ENCODE assay signal across 14 cellular contexts in genomic region chr15:29844290-29844903, GRCh38. TPM values are rescaled to one million over a fixed set of nuclear protein-coding genes. Genes with fewer than 3 reads are reported as not detected.
A peak's percentile ranks its signal among the peaks of the same experiment; 100 is the strongest.
DNase-seq lines count a peak whose midpoint lies in the region; ATAC-seq and TF ChIP-seq lines count a peak whose summit lies in the region.
"Had no signal": no experiment of that assay in that cellular context is flagged by ENCODE, and none has a peak within 500 bp of the region (broad histone marks: within the 10 kb centered on the region; RNA-seq: fewer than 3 reads in every experiment).

No MANE protein-coding gene starts in this region.

- H3K27ac ChIP-seq in PC-9 (peak overlapping the region; percentile 69), osteoblast (ENCODE audit: low read depth, low read length) (peak overlapping the region; percentile 30), gastroesophageal sphincter (no peak overlapping the region)

- H3K27me3 Mint-ChIP-seq in activated T-cell treated with anti-CD3 and anti-CD28 coated beads, Interleukin-2, amount 50 U/mL, for 4 hours (ENCODE audit: low read depth) = peaks cover 39% of the 10 kb centered on the region

- H3K27me3 ChIP-seq in PC-9 (ENCODE audit: insufficient read depth, low read depth) (no peaks in the 10 kb centered on the region), osteoblast (ENCODE audit: insufficient read depth, low read length) (no peaks in the 10 kb centered on the region), gastroesophageal sphincter (no peaks in the 10 kb centered on the region)

- no peaks in the 10 kb centered on the region for H3K79me2 ChIP-seq in PC-9 (ENCODE audit: low read depth)
- no peaks in the 10 kb centered on the region for H3K79me2 ChIP-seq in osteoblast (ENCODE audit: insufficient read depth, low read length)

- H2AFZ ChIP-seq in PC-9 = no peak overlapping the region
- no peak overlapping the region for H2AFZ ChIP-seq in osteoblast (ENCODE audit: low read length)

- no peak overlapping the region for H3K4me3 ChIP-seq in PC-9
- no peak overlapping the region for H3K4me3 ChIP-seq in osteoblast (ENCODE audit: insufficient read depth, low read length)
- no peak overlapping the region for H3K4me3 ChIP-seq in gastroesophageal sphincter

- intact Hi-C loops in PC-9 (cut with micrococcal nuclease; ENCODE audit: unreplicated experiment) = loop anchor here (1.0 kb wide), 1 partner anchor 77 kb away; no protein-coding TSS in a partner anchor

- H3K4me1 Mint-ChIP-seq in activated T-cell treated with anti-CD3 and anti-CD28 coated beads, Interleukin-2, amount 50 U/mL, for 4 hours (ENCODE audit: low read depth) = no peaks in the 10 kb centered on the region
- H3K4me1 Mint-ChIP-seq: activated CD8-positive, alpha-beta memory T cell treated with anti-CD3 and anti-CD28 coated beads, Interleukin-2, amount 10 ng/mL, durations not matched to agents 7 days and 5 days had no signal

- H3K9me3 ChIP-seq in PC-9 (ENCODE audit: insufficient read depth, low read depth) = no peaks in the 10 kb centered on the region
- H3K9me3 ChIP-seq in osteoblast (ENCODE audit: low read depth, low read length) = peaks cover 4% of the 10 kb centered on the region
- peaks cover 0 to 11% (median 2%) of the 10 kb centered on the region in 3 donors for H3K9me3 ChIP-seq in gastroesophageal sphincter

- H3F3A ChIP-seq in PC-9 (ENCODE audit: insufficient read depth, low read depth) = peaks cover 23% of the 10 kb centered on the region

- WGBS in gastroesophageal sphincter (ENCODE audit: low coverage in 1 of 2), 2 donors = 89 to 96% methylated on average over 3 of the region's 5 CpGs

- BruUV-seq in PC-9 (replicated peaks; lab: Mats Ljungman, UMichigan) = no TSS peak

- TF ChIP-seq CTCF in PC-9 (conservative IDR thresholded peaks at IDR 0.05) (no peak), osteoblast (IDR thresholded peaks at IDR 0.05; ENCODE audit: extremely low read depth, low read depth, low read length) (no peak), gastroesophageal sphincter (IDR thresholded peaks at IDR 0.05) (no peak)

- H4K20me1 ChIP-seq in PC-9 (ENCODE audit: insufficient read depth) (no peaks in the 10 kb centered on the region), osteoblast (ENCODE audit: insufficient read depth, low read length) (no peaks in the 10 kb centered on the region)

- no peaks in the 10 kb centered on the region for H3K36me3 ChIP-seq in PC-9 (ENCODE audit: low read depth)
- H3K36me3 ChIP-seq in osteoblast (ENCODE audit: insufficient read depth, low read length) = no peaks in the 10 kb centered on the region
- H3K36me3 ChIP-seq in gastroesophageal sphincter = no peaks in the 10 kb centered on the region

- H3K4me2 ChIP-seq in PC-9 (peak overlapping the region; percentile 59), osteoblast (ENCODE audit: insufficient read depth, low read length) (no peak overlapping the region)

- DNase-seq in GM03348 (ENCODE audit: low spot score) (peak; percentile 17), PC-9 (peak; percentile 38 to 90), osteoblast (ENCODE audit: insufficient read length, low spot score, missing footprints) (peak; percentile 72), midbrain (lab: John Stamatoyannopoulos, UW) (no peak)
- DNase-seq in activated T-cell treated with anti-CD3 and anti-CD28 coated beads, Interleukin-2, amount 50 U/mL, for 4 hours = no peak
- DNase-seq: activated CD4-positive, CD25-positive, alpha-beta regulatory T cell treated with anti-CD3 and anti-CD28 coated beads, Interleukin-2, amount 50 U/mL, for 72 hours; activated CD8-positive, alpha-beta memory T cell treated with anti-CD3 and anti-CD28 coated beads, Interleukin-2, amount 10 ng/mL, durations not matched to agents 7 days and 5 days; activated gamma-delta T cell; kidney; SHP77; stimulated activated CD4-positive, alpha-beta T cell treated with anti-CD3 and anti-CD28 coated beads, Interleukin-4, amount 100 ng/mL, for 4 hours had no signal

- H3K4me1 ChIP-seq in PC-9 (replicated peaks; ENCODE audit: insufficient read depth) (peaks cover 31% of the 10 kb centered on the region), osteoblast (ENCODE audit: insufficient read depth, low read length) (peaks cover 15% of the 10 kb centered on the region), gastroesophageal sphincter (peaks cover 0 to 14% (median 0%) of the 10 kb centered on the region in 3 donors)

- H3K9me3 Mint-ChIP-seq in activated T-cell treated with anti-CD3 and anti-CD28 coated beads, Interleukin-2, amount 50 U/mL, for 4 hours = peaks cover 16% of the 10 kb centered on the region

- no peaks in the 10 kb centered on the region for H3K9me2 ChIP-seq in PC-9 (ENCODE audit: insufficient read depth)

- POLR2A ChIA-PET in PC-9 (lab: Charles Lee; ENCODE audit: unreplicated experiment) = interaction anchor here (0.6 kb wide), 1 partner anchor 23 kb away, joined by 3 read pairs; no protein-coding TSS in a partner anchor

- no peak overlapping the region for H3K4me3 Mint-ChIP-seq in activated T-cell treated with anti-CD3 and anti-CD28 coated beads, Interleukin-2, amount 50 U/mL, for 4 hours
- H3K4me3 Mint-ChIP-seq: activated CD8-positive, alpha-beta memory T cell treated with anti-CD3 and anti-CD28 coated beads, Interleukin-2, amount 10 ng/mL, durations not matched to agents 7 days and 5 days had no signal

- TF ChIP-seq EP300 in gastroesophageal sphincter (IDR thresholded peaks at IDR 0.05) = no peak

- CTCF ChIA-PET in PC-9 (lab: Charles Lee) = no interaction called here

- no peak for TF ChIP-seq POLR2A in gastroesophageal sphincter (IDR thresholded peaks at IDR 0.05)

- H3K36me3 Mint-ChIP-seq in activated T-cell treated with anti-CD3 and anti-CD28 coated beads, Interleukin-2, amount 50 U/mL, for 4 hours (ENCODE audit: insufficient read depth) = peaks cover 2% of the 10 kb centered on the region
- H3K36me3 Mint-ChIP-seq: activated CD8-positive, alpha-beta memory T cell treated with anti-CD3 and anti-CD28 coated beads, Interleukin-2, amount 10 ng/mL, durations not matched to agents 7 days and 5 days had no signal

- ATAC-seq in esophagus mucosa = peak; percentile 93
- ATAC-seq in gastroesophageal sphincter = no peak
- no peak for ATAC-seq in HG02970 (IDR thresholded peaks at IDR 0.05; ENCODE audit: low FRiP score, unreplicated experiment)
- no peak for ATAC-seq in activated T-cell treated with anti-CD3 and anti-CD28 coated beads, Interleukin-2, amount 50 U/mL, for 4 hours
- ATAC-seq: activated CD8-positive, alpha-beta memory T cell treated with anti-CD3 and anti-CD28 coated beads, Interleukin-2, amount 10 ng/mL, durations not matched to agents 7 days and 5 days had no signal

RNA-seq across cellular contexts. Expression of gene TJP1, which starts 22.1 kb away (rescaled TPM):
- total RNA-seq in PC-9 (2021) (152 and 159 TPM in 2 replicates), esophagus mucosa (118 TPM), osteoblast (74.3 and 86.9 TPM in 2 replicates), gastroesophageal sphincter (100 to 1,000 TPM; 100 to 115 (median 103) TPM)
- under 1 TPM; 0.22 to 0.71 (median 0.24) TPM for total RNA-seq in activated T-cell treated with anti-CD3 and anti-CD28 coated beads, Interleukin-2, amount 50 U/mL, for 4 hours
- total RNA-seq: activated CD8-positive, alpha-beta memory T cell treated with anti-CD3 and anti-CD28 coated beads, Interleukin-2, amount 10 ng/mL, durations not matched to agents 7 days and 5 days had no signal

Comparison
In these comparisons a context has a peak if more than half of its experiments do, and no peak if none do; other contexts are left out.
1. DNase-seq: peak in GM03348 (single experiment), PC-9 (2 of 2) and osteoblast (single experiment); none in midbrain (single experiment) and activated T-cell treated with anti-CD3 and anti-CD28 coated beads, Interleukin-2, amount 50 U/mL, for 4 hours (single experiment).
2. H3K27ac ChIP-seq: peak in PC-9 (single experiment) and osteoblast (single experiment); none in gastroesophageal sphincter (0 of 4).
3. RNA of gene TJP1, which starts 22.1 kb away (total RNA-seq): 152 to 159 TPM in PC-9, 118 TPM in esophagus mucosa (single experiment), 100 to 115 TPM in gastroesophageal sphincter and 74.3 to 86.9 TPM in osteoblast; 0.22 to 0.71 TPM in activated T-cell treated with anti-CD3 and anti-CD28 coated beads, Interleukin-2, amount 50 U/mL, for 4 hours; every median in the first group is over 10 times any median in the second.